ENCODE assay signal across 8 cellular contexts in genomic region chr11:13668957-13669521, GRCh38. TPM values are rescaled to one million over a fixed set of nuclear protein-coding genes. Genes with fewer than 3 reads are reported as not detected.
A peak's percentile ranks its signal among the peaks of the same experiment; 100 is the strongest.
DNase-seq lines count a peak whose midpoint lies in the region; ATAC-seq and TF ChIP-seq lines count a peak whose summit lies in the region.

No MANE protein-coding gene starts in this region.

- peak overlapping the region; percentile 83 for H3K4me3 ChIP-seq in AG10803 (ENCODE audit: low read length)
- H3K4me3 ChIP-seq in Panc1 (ENCODE audit: low read depth in 2 of 2, low read length in 2 of 2), result peak overlapping the region; percentile 82 to 89
- H3K4me3 ChIP-seq in heart left ventricle, result peak overlapping the region; percentile 72 to 98 (median 90)

- 1% methylated on average over 22 to 33 of the region's 33 CpGs for WGBS in heart left ventricle, 4 donors

- BruUV-seq in Panc1 (replicated peaks; lab: Mats Ljungman, UMichigan), result TSS peak; percentile 73

- in situ Hi-C loops in Panc1 (cut with HindIII; ENCODE audit: low pct_unique_long_range_greater_than_20kb, low sequenced_read_pairs), result no loop called here

- no peaks in the 10 kb centered on the region for H3K36me3 ChIP-seq in Panc1 (ENCODE audit: control insufficient read depth, insufficient read depth, low read length)
- H3K36me3 ChIP-seq in heart left ventricle, result no peaks in the 10 kb centered on the region

- intact Hi-C loops in Panc1 (cut with micrococcal nuclease; ENCODE audit: unreplicated experiment) (loop anchor here (5.0 to 10.0 kb wide), 2 partner anchors 182 to 204 kb away; partner anchors contain the start of gene BTBD10), heart left ventricle (cut with DNase I) (no loop called here)

- no peaks in the 10 kb centered on the region for H3K9me3 ChIP-seq in Panc1 (ENCODE audit: control insufficient read depth, insufficient read depth, low read depth, low read length)
- H3K9me3 ChIP-seq in heart left ventricle, result no peaks in the 10 kb centered on the region

- no peak for TF ChIP-seq POLR2A in heart left ventricle (IDR thresholded peaks at IDR 0.05)

- H3K4me1 ChIP-seq in Panc1 (ENCODE audit: control insufficient read depth, insufficient read depth, low read length) (peaks cover 4% of the 10 kb centered on the region), heart left ventricle (peaks cover 0 to 55% (median 20%) of the 10 kb centered on the region in 12 donors)

- no peak for TF ChIP-seq CTCF in AG10803 (conservative IDR thresholded peaks at IDR 0.05; ENCODE audit: low read length)
- TF ChIP-seq CTCF in Panc1 (IDR thresholded peaks at IDR 0.05), result no peak
- no peak for TF ChIP-seq CTCF in heart left ventricle (IDR thresholded peaks at IDR 0.05)

- CTCF ChIA-PET in Panc1 (lab: Charles Lee), result no interaction called here

- DNase-seq in AG10803 (ENCODE audit: low read depth), result peak; percentile 16
- DNase-seq in GM19238 (ENCODE audit: insufficient read length, low spot score), result peak; percentile 29
- DNase-seq in Panc1 (ENCODE audit: low read depth, low spot score), result no peak
- DNase-seq in activated naive CD4-positive, alpha-beta T cell treated with Interleukin-2 at 50 U/mL for 16 hours, result peak; percentile 55
- DNase-seq in heart left ventricle, result peak in 3 of 5 donors; percentile 38 to 59 (median 44)
- peak; percentile 68 for DNase-seq in retina
- DNase-seq in dedifferentiated amniotic fluid mesenchymal stem cell (ENCODE audit: extremely low spot score), result no peak

- H3K27ac ChIP-seq in Panc1 (ENCODE audit: low read length), result peak overlapping the region; percentile 83
- peak overlapping the region; percentile 66 to 92 (median 90) for H3K27ac ChIP-seq in heart left ventricle

- ATAC-seq in HG03354 (IDR thresholded peaks at IDR 0.05; ENCODE audit: poor library complexity, severe bottlenecking, unreplicated experiment) (peak; percentile 28), Panc1 (peak; percentile 37), heart left ventricle (peak in 2 of 4 donors; percentile 11 to 31)

- peaks cover 8% of the 10 kb centered on the region for H3K27me3 ChIP-seq in Panc1 (ENCODE audit: control insufficient read depth, insufficient read depth, low read length)
- no peaks in the 10 kb centered on the region for H3K27me3 ChIP-seq in heart left ventricle

- POLR2A ChIA-PET in Panc1 (lab: Charles Lee), result no interaction called here

RNA-seq across cellular contexts. Expression of gene FAR1, which starts 0.6 kb away (rescaled TPM):
- total RNA-seq in Panc1 (2021; ENCODE audit: unreplicated experiment) (60.4 TPM), heart left ventricle (10 to 100 TPM; 15.5 to 50.2 (median 35.4) TPM)
- 31.4 TPM for polyA plus RNA-seq in Panc1 (2012; ENCODE audit: insufficient read length)
- 10 to 100 TPM; 10.9 to 27.1 TPM for polyA plus RNA-seq in heart left ventricle

Comparison
In these comparisons a context has a peak if more than half of its experiments do, and no peak if none do; other contexts are left out.
1. DNase-seq: peak in AG10803 (single experiment), GM19238 (single experiment), activated naive CD4-positive, alpha-beta T cell treated with Interleukin-2 at 50 U/mL for 16 hours (single experiment), heart left ventricle (3 of 5) and retina (single experiment); none in Panc1 (single experiment) and dedifferentiated amniotic fluid mesenchymal stem cell (single experiment).
2. Peak in every context shown above with its lines, with median percentiles within 50 percentile points of each other: H3K4me3 ChIP-seq.